ENCODE assay signal across 8 cellular contexts in genomic region chr2:144456680-144457079, GRCh38.
DNase-seq lines count a peak whose midpoint lies in the region; ATAC-seq lines count a peak whose summit lies in the region.

No MANE protein-coding gene starts in this region.

- intact Hi-C loops in Right ventricle myocardium superior (cut with DNase I) = no loop called here

- DNase-seq in AG20443 (ENCODE audit: low spot score) (peak; percentile 83), SIG-M5 (lab: John Stamatoyannopoulos, UW) (peak; percentile 16), Right ventricle myocardium superior (no peak), mucosa of gallbladder (ENCODE audit: low spot score) (no peak), DMS79 (lab: John Stamatoyannopoulos, UW) (no peak)
- DNase-seq in stimulated activated naive CD8-positive, alpha-beta T cell treated with anti-CD3 and anti-CD28 coated beads, Interleukin-15, Interleukin-2, amounts not matched to agents 100 U/mL and 50 U/mL, for 24 hours = no peak
- no peak for DNase-seq in stimulated activated naive CD4-positive, alpha-beta T cell (lab: John Stamatoyannopoulos, UW)

- ATAC-seq in GM21717 (IDR thresholded peaks at IDR 0.05; ENCODE audit: unreplicated experiment) (peak; percentile 76), Right ventricle myocardium superior (ENCODE audit: poor library complexity) (peak; percentile 71)
- peak; percentile 45 for ATAC-seq in stimulated activated naive CD8-positive, alpha-beta T cell treated with anti-CD3 and anti-CD28 coated beads, Interleukin-15, Interleukin-2, amounts not matched to agents 100 U/mL and 50 U/mL, for 24 hours

Comparison
In these comparisons a context has a peak if more than half of its experiments do, and no peak if none do; other contexts are left out.
1. DNase-seq: peak in AG20443 (single experiment) and SIG-M5 (single experiment); none in Right ventricle myocardium superior (single experiment), stimulated activated naive CD8-positive, alpha-beta T cell treated with anti-CD3 and anti-CD28 coated beads, Interleukin-15, Interleukin-2, amounts not matched to agents 100 U/mL and 50 U/mL, for 24 hours (single experiment), mucosa of gallbladder (single experiment), stimulated activated naive CD4-positive, alpha-beta T cell (0 of 6) and DMS79 (single experiment).
2. Peak in every context shown above with its lines, with median percentiles within 50 percentile points of each other: ATAC-seq.